43 cellular contexts compared by ENCODE assay signal in genomic region chrX:149607699-149608098, GRCh38. TPM values are rescaled to one million over a fixed set of nuclear protein-coding genes. Genes with fewer than 3 reads are reported as not detected.
"Had no signal": no experiment of that assay in that cellular context is flagged by ENCODE, and none has a peak within 500 bp of the region (broad histone marks: within the 10 kb centered on the region; RNA-seq: fewer than 3 reads in every experiment).

No MANE protein-coding gene starts in this region.

- H3K27ac ChIP-seq: adrenal gland, ascending aorta, body of pancreas, brain microvascular endothelial cell, breast epithelium had no signal

- H3K9me3 Mint-ChIP-seq: activated naive CD4-positive, alpha-beta T cell treated with anti-CD3 and anti-CD28 coated beads for 36 hours; activated naive CD4-positive, alpha-beta T cell treated with anti-CD3 and anti-CD28 coated beads, Interleukin-2, amount 10 ng/mL, durations not matched to agents 7 days and 5 days; activated naive CD4-positive, alpha-beta T cell treated with anti-CD3 and anti-CD28 coated beads, Interleukin-2, amount 50 U/mL, for 24 hours; activated naive CD4-positive, alpha-beta T cell treated with anti-CD3 and anti-CD28 coated beads, Interleukin-2, amount 50 U/mL, for 72 hours; activated naive CD8-positive, alpha-beta T cell treated with anti-CD3 and anti-CD28 coated beads for 36 hours; activated naive CD8-positive, alpha-beta T cell treated with anti-CD3 and anti-CD28 coated beads, Interleukin-2, amount 10 ng/mL, durations not matched to agents 7 days and 5 days; activated naive CD8-positive, alpha-beta T cell treated with anti-CD3 and anti-CD28 coated beads, Interleukin-2, amount 50 U/mL, for 24 hours; activated T-cell treated with anti-CD3 and anti-CD28 coated beads, Interleukin-2, amount 50 U/mL, for 24 hours; activated T-cell treated with anti-CD3 and anti-CD28 coated beads, Interleukin-2, amount 50 U/mL, for 4 hours; activated T-cell treated with anti-CD3 and anti-CD28 coated beads, Interleukin-2, amount 50 U/mL, for 72 hours; activated T-helper 1 cell treated with anti-CD3 and anti-CD28 coated beads, Interleukin-12 subunit alpha, Interleukin-12 subunit beta, Interleukin-2, Interleukin-4 antibody, amounts not matched to agents 30 ng/mL and 10 ng/mL and 1 ng/mL, durations not matched to agents 14 hours and 24 hours and 36 hours; activated T-helper 17 cell treated with anti-CD3 and anti-CD28 coated beads, Interleukin-2, amount 50 U/mL, for 72 hours; activated T-helper 2 cell treated with anti-CD3 and anti-CD28 coated beads, Interferon-gamma antibody, Interleukin-2, Interleukin-4, amounts not matched to agents 10 μg/mL and 5 μg/mL and 100 μg/mL, durations not matched to agents 14 hours and 24 hours and 36 hours; central memory CD8-positive, alpha-beta T cell had no signal

- ATAC-seq: activated naive CD4-positive, alpha-beta T cell treated with anti-CD3 and anti-CD28 coated beads, Interleukin-2, amount 50 U/mL, for 72 hours; activated naive CD8-positive, alpha-beta T cell treated with anti-CD3 and anti-CD28 coated beads, Interleukin-2, amount 50 U/mL, for 24 hours; activated T-cell treated with anti-CD3 and anti-CD28 coated beads, Interleukin-2, amount 50 U/mL, for 4 hours; activated T-cell treated with anti-CD3 and anti-CD28 coated beads, Interleukin-2, amount 50 U/mL, for 72 hours; activated T-helper 17 cell treated with anti-CD3 and anti-CD28 coated beads, Interleukin-2, amount 50 U/mL, for 72 hours; body of pancreas had no signal

- FAIRE-seq: bronchial epithelial cell, colon had no signal

- H3K9me3 ChIP-seq: adrenal gland, ascending aorta, body of pancreas, breast epithelium had no signal

- H3K4me1 ChIP-seq: adrenal gland, ascending aorta, body of pancreas, breast epithelium had no signal

- H3K36me3 Mint-ChIP-seq: activated naive CD8-positive, alpha-beta T cell; activated naive CD8-positive, alpha-beta T cell treated with anti-CD3 and anti-CD28 coated beads for 36 hours had no signal

- H3K27me3 ChIP-seq: adrenal gland, ascending aorta, body of pancreas, brain microvascular endothelial cell had no signal

- DNase-seq: activated effector memory CD4-positive, alpha-beta T cell treated with anti-CD3 and anti-CD28 coated beads, Interleukin-2, amount 50 U/mL, for 16 hours; activated effector memory CD4-positive, alpha-beta T cell treated with Interleukin-2 at 50 U/mL for 16 hours; activated gamma-delta T cell; activated gamma-delta T cell treated with Interleukin-2 at 50 U/mL for 16 hours; activated naive CD4-positive, alpha-beta T cell; activated naive CD4-positive, alpha-beta T cell treated with anti-CD3 and anti-CD28 coated beads for 36 hours; activated naive CD4-positive, alpha-beta T cell treated with anti-CD3 and anti-CD28 coated beads, Interleukin-2, amount 10 ng/mL, durations not matched to agents 7 days and 5 days; activated naive CD4-positive, alpha-beta T cell treated with anti-CD3 and anti-CD28 coated beads, Interleukin-2, amount 50 U/mL, for 16 hours; activated naive CD4-positive, alpha-beta T cell treated with Interleukin-2 at 50 U/mL for 16 hours; activated naive CD8-positive, alpha-beta T cell treated with anti-CD3 and anti-CD28 coated beads for 36 hours; activated naive CD8-positive, alpha-beta T cell treated with anti-CD3 and anti-CD28 coated beads, Interleukin-2, amount 10 ng/mL, durations not matched to agents 7 days and 5 days; activated naive CD8-positive, alpha-beta T cell treated with anti-CD3 and anti-CD28 coated beads, Interleukin-2, amount 50 U/mL, for 24 hours; activated T-cell treated with anti-CD3 and anti-CD28 coated beads, Interleukin-2, amount 50 U/mL, for 24 hours; activated T-cell treated with anti-CD3 and anti-CD28 coated beads, Interleukin-2, amount 50 U/mL, for 4 hours; activated T-cell treated with anti-CD3 and anti-CD28 coated beads, Interleukin-2, amount 50 U/mL, for 48 hours; activated T-cell treated with anti-CD3 and anti-CD28 coated beads, Interleukin-2, amount 50 U/mL, for 72 hours; adrenal gland; amniotic stem cell; amygdala; anterior cingulate cortex; aorta; body of pancreas; brain microvascular endothelial cell; caudate nucleus; central memory CD4-positive, alpha-beta T cell; cerebellar nuclear complex had no signal

- H3K36me3 ChIP-seq: ascending aorta, brain microvascular endothelial cell, breast epithelium had no signal

- H3K4me1 Mint-ChIP-seq: activated naive CD4-positive, alpha-beta T cell treated with anti-CD3 and anti-CD28 coated beads, Interleukin-2, amount 10 ng/mL, durations not matched to agents 7 days and 5 days; activated naive CD8-positive, alpha-beta T cell treated with anti-CD3 and anti-CD28 coated beads for 36 hours; activated naive CD8-positive, alpha-beta T cell treated with anti-CD3 and anti-CD28 coated beads, Interleukin-2, amount 50 U/mL, for 24 hours; activated T-helper 17 cell treated with anti-CD3 and anti-CD28 coated beads, Interleukin-2, amount 50 U/mL, for 72 hours; brain had no signal

- H3K27ac Mint-ChIP-seq: activated naive CD4-positive, alpha-beta T cell treated with anti-CD3 and anti-CD28 coated beads for 36 hours; activated naive CD4-positive, alpha-beta T cell treated with anti-CD3 and anti-CD28 coated beads, Interleukin-2, amount 10 ng/mL, durations not matched to agents 7 days and 5 days; activated naive CD4-positive, alpha-beta T cell treated with anti-CD3 and anti-CD28 coated beads, Interleukin-2, amount 50 U/mL, for 24 hours; activated naive CD8-positive, alpha-beta T cell; activated naive CD8-positive, alpha-beta T cell treated with anti-CD3 and anti-CD28 coated beads for 36 hours; activated naive CD8-positive, alpha-beta T cell treated with anti-CD3 and anti-CD28 coated beads, Interleukin-2, amount 10 ng/mL, durations not matched to agents 7 days and 5 days; activated naive CD8-positive, alpha-beta T cell treated with anti-CD3 and anti-CD28 coated beads, Interleukin-2, amount 50 U/mL, for 24 hours; activated T-cell treated with anti-CD3 and anti-CD28 coated beads, Interleukin-2, amount 50 U/mL, for 24 hours; activated T-cell treated with anti-CD3 and anti-CD28 coated beads, Interleukin-2, amount 50 U/mL, for 72 hours; activated T-helper 1 cell treated with anti-CD3 and anti-CD28 coated beads, Interleukin-12 subunit alpha, Interleukin-12 subunit beta, Interleukin-2, Interleukin-4 antibody, amounts not matched to agents 30 ng/mL and 10 ng/mL and 1 ng/mL, durations not matched to agents 14 hours and 24 hours and 36 hours; activated T-helper 17 cell treated with anti-CD3 and anti-CD28 coated beads, Interleukin-2, amount 50 U/mL, for 72 hours; activated T-helper 2 cell treated with anti-CD3 and anti-CD28 coated beads, Interferon-gamma antibody, Interleukin-2, Interleukin-4, amounts not matched to agents 10 μg/mL and 5 μg/mL and 100 μg/mL, durations not matched to agents 14 hours and 24 hours and 36 hours; brain had no signal

- H3K4me3 ChIP-seq: adrenal gland, ascending aorta, body of pancreas, breast epithelium had no signal

- H3K4me3 Mint-ChIP-seq: activated naive CD4-positive, alpha-beta T cell treated with anti-CD3 and anti-CD28 coated beads for 36 hours; activated naive CD4-positive, alpha-beta T cell treated with anti-CD3 and anti-CD28 coated beads, Interleukin-2, amount 10 ng/mL, durations not matched to agents 7 days and 5 days; activated naive CD4-positive, alpha-beta T cell treated with anti-CD3 and anti-CD28 coated beads, Interleukin-2, amount 50 U/mL, for 24 hours; activated naive CD8-positive, alpha-beta T cell; activated naive CD8-positive, alpha-beta T cell treated with anti-CD3 and anti-CD28 coated beads for 36 hours; activated naive CD8-positive, alpha-beta T cell treated with anti-CD3 and anti-CD28 coated beads, Interleukin-2, amount 10 ng/mL, durations not matched to agents 7 days and 5 days; activated naive CD8-positive, alpha-beta T cell treated with anti-CD3 and anti-CD28 coated beads, Interleukin-2, amount 50 U/mL, for 24 hours; activated T-cell treated with anti-CD3 and anti-CD28 coated beads, Interleukin-2, amount 50 U/mL, for 24 hours; activated T-cell treated with anti-CD3 and anti-CD28 coated beads, Interleukin-2, amount 50 U/mL, for 4 hours; activated T-cell treated with anti-CD3 and anti-CD28 coated beads, Interleukin-2, amount 50 U/mL, for 72 hours; activated T-helper 1 cell treated with anti-CD3 and anti-CD28 coated beads, Interleukin-12 subunit alpha, Interleukin-12 subunit beta, Interleukin-2, Interleukin-4 antibody, amounts not matched to agents 30 ng/mL and 10 ng/mL and 1 ng/mL, durations not matched to agents 14 hours and 24 hours and 36 hours; activated T-helper 17 cell treated with anti-CD3 and anti-CD28 coated beads, Interleukin-2, amount 50 U/mL, for 72 hours; brain; central memory CD8-positive, alpha-beta T cell had no signal

- H3K27me3 Mint-ChIP-seq: activated naive CD4-positive, alpha-beta T cell treated with anti-CD3 and anti-CD28 coated beads, Interleukin-2, amount 10 ng/mL, durations not matched to agents 7 days and 5 days; activated naive CD4-positive, alpha-beta T cell treated with anti-CD3 and anti-CD28 coated beads, Interleukin-2, amount 50 U/mL, for 24 hours; activated naive CD8-positive, alpha-beta T cell; activated naive CD8-positive, alpha-beta T cell treated with anti-CD3 and anti-CD28 coated beads for 36 hours; activated naive CD8-positive, alpha-beta T cell treated with anti-CD3 and anti-CD28 coated beads, Interleukin-2, amount 10 ng/mL, durations not matched to agents 7 days and 5 days; activated naive CD8-positive, alpha-beta T cell treated with anti-CD3 and anti-CD28 coated beads, Interleukin-2, amount 50 U/mL, for 24 hours; activated T-helper 17 cell treated with anti-CD3 and anti-CD28 coated beads, Interleukin-2, amount 50 U/mL, for 72 hours; brain; central memory CD8-positive, alpha-beta T cell had no signal

RNA-seq across cellular contexts. Expression of gene HSFX2, which starts 12.6 kb away (rescaled TPM):
- total RNA-seq: activated naive CD4-positive, alpha-beta T cell treated with anti-CD3 and anti-CD28 coated beads for 36 hours; activated naive CD4-positive, alpha-beta T cell treated with anti-CD3 and anti-CD28 coated beads, Interleukin-2, amount 50 U/mL, for 72 hours; activated naive CD8-positive, alpha-beta T cell treated with anti-CD3 and anti-CD28 coated beads for 36 hours; activated T-cell treated with anti-CD3 and anti-CD28 coated beads, Interleukin-2, amount 50 U/mL, for 4 hours; activated T-helper 17 cell treated with anti-CD3 and anti-CD28 coated beads, Interleukin-2, amount 50 U/mL, for 72 hours; aorta; ascending aorta; astrocyte; body of pancreas; bronchial epithelial cell; cardiac septum; chondrocyte had no signal

RNA-seq across cellular contexts. Expression of gene MAGEA9B, which starts 20.4 kb away (rescaled TPM):
- total RNA-seq: activated naive CD4-positive, alpha-beta T cell treated with anti-CD3 and anti-CD28 coated beads for 36 hours; activated naive CD4-positive, alpha-beta T cell treated with anti-CD3 and anti-CD28 coated beads, Interleukin-2, amount 50 U/mL, for 72 hours; activated naive CD8-positive, alpha-beta T cell treated with anti-CD3 and anti-CD28 coated beads for 36 hours; activated naive CD8-positive, alpha-beta T cell treated with anti-CD3 and anti-CD28 coated beads, Interleukin-2, amount 10 ng/mL, durations not matched to agents 7 days and 5 days; activated T-cell treated with anti-CD3 and anti-CD28 coated beads, Interleukin-2, amount 50 U/mL, for 4 hours; activated T-cell treated with anti-CD3 and anti-CD28 coated beads, Interleukin-2, amount 50 U/mL, for 72 hours; activated T-helper 1 cell treated with anti-CD3 and anti-CD28 coated beads, Interleukin-12 subunit alpha, Interleukin-12 subunit beta, Interleukin-2, Interleukin-4 antibody, amounts not matched to agents 30 ng/mL and 10 ng/mL and 1 ng/mL, durations not matched to agents 14 hours and 24 hours and 36 hours; activated T-helper 17 cell treated with anti-CD3 and anti-CD28 coated beads, Interleukin-2, amount 50 U/mL, for 72 hours; activated T-helper 2 cell treated with anti-CD3 and anti-CD28 coated beads, Interferon-gamma antibody, Interleukin-2, Interleukin-4, amounts not matched to agents 10 μg/mL and 5 μg/mL and 100 μg/mL, durations not matched to agents 14 hours and 24 hours and 36 hours; adrenal gland; aorta; ascending aorta; astrocyte; body of pancreas; breast epithelium; bronchial epithelial cell; cardiac septum; cerebellum; chondrocyte had no signal
- polyA plus RNA-seq: adipose tissue, adrenal gland, aorta had no signal

RNA-seq across cellular contexts. Expression of gene HSFX3, which starts 58.0 kb away (rescaled TPM):
- total RNA-seq: activated naive CD4-positive, alpha-beta T cell treated with anti-CD3 and anti-CD28 coated beads for 36 hours; activated naive CD4-positive, alpha-beta T cell treated with anti-CD3 and anti-CD28 coated beads, Interleukin-2, amount 50 U/mL, for 72 hours; activated naive CD8-positive, alpha-beta T cell treated with anti-CD3 and anti-CD28 coated beads for 36 hours; activated naive CD8-positive, alpha-beta T cell treated with anti-CD3 and anti-CD28 coated beads, Interleukin-2, amount 10 ng/mL, durations not matched to agents 7 days and 5 days; activated T-cell treated with anti-CD3 and anti-CD28 coated beads, Interleukin-2, amount 50 U/mL, for 4 hours; activated T-cell treated with anti-CD3 and anti-CD28 coated beads, Interleukin-2, amount 50 U/mL, for 72 hours; activated T-helper 1 cell treated with anti-CD3 and anti-CD28 coated beads, Interleukin-12 subunit alpha, Interleukin-12 subunit beta, Interleukin-2, Interleukin-4 antibody, amounts not matched to agents 30 ng/mL and 10 ng/mL and 1 ng/mL, durations not matched to agents 14 hours and 24 hours and 36 hours; activated T-helper 17 cell treated with anti-CD3 and anti-CD28 coated beads, Interleukin-2, amount 50 U/mL, for 72 hours; adrenal gland; aorta; ascending aorta; astrocyte; body of pancreas; breast epithelium; bronchial epithelial cell; cerebellum; chondrocyte had no signal
- polyA plus RNA-seq: adipose tissue, adrenal gland had no signal
